8 cellular contexts compared by ENCODE assay signal in the genomic region with DNA sequence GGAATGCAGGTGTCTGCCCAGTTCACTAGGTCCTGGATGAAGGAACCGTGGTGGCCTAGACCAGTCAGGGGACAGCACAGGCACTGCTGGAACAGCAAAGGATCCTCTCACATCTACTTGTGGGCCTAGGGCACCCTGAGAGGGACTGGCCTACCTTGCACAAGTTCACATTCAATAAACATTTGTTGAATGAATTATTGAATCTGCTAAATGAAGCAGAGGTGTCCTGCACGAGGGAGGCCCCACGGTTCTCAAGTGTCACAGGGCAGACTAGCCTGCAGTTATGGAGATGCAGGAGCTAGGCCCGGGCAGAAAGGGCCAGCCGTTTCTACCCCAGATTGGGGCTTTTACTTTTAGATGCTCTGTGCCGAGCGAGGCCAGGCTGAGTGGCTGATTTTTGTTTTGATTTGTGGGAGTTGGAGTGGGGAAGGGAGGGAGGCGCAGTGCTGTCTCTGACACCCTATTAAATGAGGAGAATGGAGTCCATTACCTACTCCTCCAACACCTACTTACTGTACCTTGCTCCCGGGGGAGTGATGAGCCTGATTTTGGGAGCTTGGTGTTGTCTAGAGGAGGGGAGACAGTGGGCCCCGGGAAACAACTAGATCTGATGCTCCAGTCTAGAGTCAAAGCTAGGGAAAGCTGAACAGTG. TPM values are rescaled to one million over a fixed set of nuclear protein-coding genes. Genes with fewer than 3 reads are reported as not detected.
A peak's percentile ranks its signal among the peaks of the same experiment; 100 is the strongest.
DNase-seq lines count a peak whose midpoint lies in the region; ATAC-seq and TF ChIP-seq lines count a peak whose summit lies in the region.

No MANE protein-coding gene starts in this region.

- peaks cover 37% of the 10 kb centered on the region for H3K4me1 Mint-ChIP-seq in CD4-positive, alpha-beta T cell (ENCODE audit: low read depth)
- H3K4me1 Mint-ChIP-seq in central memory CD8-positive, alpha-beta T cell = peaks cover 19% of the 10 kb centered on the region

- POLR2A ChIA-PET in CD4-positive, alpha-beta T cell (lab: Charles Lee) = interaction anchor here (0.9 to 3.1 kb wide), 14 partner anchors 9 to 669 kb away, joined by 4 to 62 read pairs (median 6); a partner anchor contains a TSS

- H3K36me3 Mint-ChIP-seq in CD4-positive, alpha-beta T cell (ENCODE audit: low read depth) = no peaks in the 10 kb centered on the region
- H3K36me3 Mint-ChIP-seq in central memory CD8-positive, alpha-beta T cell (ENCODE audit: insufficient read depth) = peaks cover 3% of the 10 kb centered on the region

- no peaks in the 10 kb centered on the region for H3K9me3 ChIP-seq in CD4-positive, alpha-beta T cell (ENCODE audit: control insufficient read depth, low read length)
- H3K9me3 ChIP-seq in HUES6 (ENCODE audit: control insufficient read depth, insufficient read depth, low read depth, low read length) = no peaks in the 10 kb centered on the region
- H3K9me3 ChIP-seq in neural cell (ENCODE audit: low read length) = no peaks in the 10 kb centered on the region

- TF ChIP-seq EP300 in neural cell (conservative IDR thresholded peaks at IDR 0.05; ENCODE audit: poor library complexity, severe bottlenecking) = no peak

- no peaks in the 10 kb centered on the region for H3K36me3 ChIP-seq in HUES6 (ENCODE audit: control insufficient read depth, insufficient read depth, low read length)
- H3K36me3 ChIP-seq in neural cell (ENCODE audit: insufficient read depth, low read length) = no peaks in the 10 kb centered on the region

- H3K4me1 ChIP-seq in HUES6 (ENCODE audit: control insufficient read depth, insufficient read depth, low read length) = peaks cover 51% of the 10 kb centered on the region

- no peaks in the 10 kb centered on the region for H4K20me1 ChIP-seq in neural cell (ENCODE audit: insufficient read depth)

- no peak overlapping the region for H3K4me2 ChIP-seq in neural cell (ENCODE audit: low read length)

- H3K9ac ChIP-seq in HUES6 (ENCODE audit: low read length) (peak overlapping the region; percentile 70), neural cell (ENCODE audit: low read length) (peak overlapping the region; percentile 51)

- peak overlapping the region; percentile 90 for H3K4me3 Mint-ChIP-seq in CD4-positive, alpha-beta T cell
- H3K4me3 Mint-ChIP-seq in central memory CD8-positive, alpha-beta T cell = peak overlapping the region; percentile 85

- H3K27ac ChIP-seq in CD4-positive, alpha-beta T cell (ENCODE audit: low read depth, low read length) = peak overlapping the region; percentile 55
- H3K27ac ChIP-seq in HUES6 (ENCODE audit: low read depth, low read length) = peak overlapping the region; percentile 93; the same call in 1 of the 2 replicates
- no peak overlapping the region for H3K27ac ChIP-seq in neural cell (ENCODE audit: low read length)

- intact Hi-C loops in CD4-positive, alpha-beta T cell (cut with DNase I, micrococcal nuclease) = no loop called here

- no peaks in the 10 kb centered on the region for H3K9me2 ChIP-seq in neural cell (ENCODE audit: insufficient read depth, low read length)

- TF ChIP-seq RAD21 in neural cell (conservative IDR thresholded peaks at IDR 0.05) = no peak

- no peak for ATAC-seq in CD4-positive, alpha-beta T cell (ENCODE audit: poor library complexity)
- no peak for ATAC-seq in central memory CD8-positive, alpha-beta T cell (replicated peaks; ENCODE audit: extremely low read depth, poor library complexity, severe bottlenecking)
- ATAC-seq in GM21825 (IDR thresholded peaks at IDR 0.05; ENCODE audit: unreplicated experiment) (no peak), HG03457 (IDR thresholded peaks at IDR 0.05; ENCODE audit: unreplicated experiment) (no peak)

- no peaks in the 10 kb centered on the region for H3K27me3 ChIP-seq in CD4-positive, alpha-beta T cell (ENCODE audit: control insufficient read depth, insufficient read depth, low read length)
- H3K27me3 ChIP-seq in HUES6 (ENCODE audit: control insufficient read depth, insufficient read depth, low read length) (peaks cover 7% of the 10 kb centered on the region; the same call in 1 of the 2 replicates), neural cell (ENCODE audit: insufficient read depth, low read depth, low read length) (no peaks in the 10 kb centered on the region)

- DNase-seq in CD4-positive, alpha-beta T cell = no peak
- no peak for DNase-seq in central memory CD8-positive, alpha-beta T cell (ENCODE audit: low spot score in 2 of 2)
- DNase-seq in MV-4-11 (lab: John Stamatoyannopoulos, UW) = no peak
- no peak for DNase-seq in amniotic stem cell (lab: John Stamatoyannopoulos, UW)

- CTCF ChIA-PET in CD4-positive, alpha-beta T cell (lab: Charles Lee) = interaction anchor here (0.8 to 1.8 kb wide), 3 partner anchors 18 to 200 kb away, joined by 3 to 7 read pairs (median 4); a partner anchor contains a TSS

- no peak for TF ChIP-seq CTCF in CD4-positive, alpha-beta T cell (IDR thresholded peaks at IDR 0.05)
- TF ChIP-seq CTCF in neural cell (IDR thresholded peaks at IDR 0.05; ENCODE audit: poor library complexity, severe bottlenecking) = no peak

- H3K9me3 Mint-ChIP-seq in CD4-positive, alpha-beta T cell = no peaks in the 10 kb centered on the region
- H3K9me3 Mint-ChIP-seq in central memory CD8-positive, alpha-beta T cell = no peaks in the 10 kb centered on the region

- peak overlapping the region; percentile 60; the same call in 1 of the 2 replicates for H3K4me3 ChIP-seq in HUES6 (ENCODE audit: low read depth, low read length)
- no peak overlapping the region for H3K4me3 ChIP-seq in neural cell (ENCODE audit: low read length)

- H3K27me3 Mint-ChIP-seq in CD4-positive, alpha-beta T cell = no peaks in the 10 kb centered on the region
- no peaks in the 10 kb centered on the region for H3K27me3 Mint-ChIP-seq in central memory CD8-positive, alpha-beta T cell

- H2AFZ ChIP-seq in neural cell (ENCODE audit: low read depth, low read length) = peak overlapping the region; percentile 5

- no peaks in the 10 kb centered on the region for H3F3A ChIP-seq in neural cell (ENCODE audit: insufficient read depth, low read length, poor library complexity, severe bottlenecking)

- H3K27ac Mint-ChIP-seq in CD4-positive, alpha-beta T cell = peak overlapping the region; percentile 91
- peak overlapping the region; percentile 92 for H3K27ac Mint-ChIP-seq in central memory CD8-positive, alpha-beta T cell (ENCODE audit: low read depth)

- H3K79me2 ChIP-seq in neural cell (replicated peaks; ENCODE audit: insufficient read depth, low read length) = no peaks in the 10 kb centered on the region

TF ChIP-seq in neural cell, 6 proteins besides CTCF, POLR2A, EP300 and RAD21:
- no peak for TF ChIP-seq POLR2AphosphoS5 (IDR thresholded peaks at IDR 0.05)
- no peak for TF ChIP-seq SMC3 (conservative IDR thresholded peaks at IDR 0.05; ENCODE audit: poor library complexity)
- TF ChIP-seq EZH2 (IDR thresholded peaks at IDR 0.05; ENCODE audit: borderline replicate concordance, insufficient read depth, low read length, poor library complexity, severe bottlenecking) = no peak
- TF ChIP-seq, protein P1, sequence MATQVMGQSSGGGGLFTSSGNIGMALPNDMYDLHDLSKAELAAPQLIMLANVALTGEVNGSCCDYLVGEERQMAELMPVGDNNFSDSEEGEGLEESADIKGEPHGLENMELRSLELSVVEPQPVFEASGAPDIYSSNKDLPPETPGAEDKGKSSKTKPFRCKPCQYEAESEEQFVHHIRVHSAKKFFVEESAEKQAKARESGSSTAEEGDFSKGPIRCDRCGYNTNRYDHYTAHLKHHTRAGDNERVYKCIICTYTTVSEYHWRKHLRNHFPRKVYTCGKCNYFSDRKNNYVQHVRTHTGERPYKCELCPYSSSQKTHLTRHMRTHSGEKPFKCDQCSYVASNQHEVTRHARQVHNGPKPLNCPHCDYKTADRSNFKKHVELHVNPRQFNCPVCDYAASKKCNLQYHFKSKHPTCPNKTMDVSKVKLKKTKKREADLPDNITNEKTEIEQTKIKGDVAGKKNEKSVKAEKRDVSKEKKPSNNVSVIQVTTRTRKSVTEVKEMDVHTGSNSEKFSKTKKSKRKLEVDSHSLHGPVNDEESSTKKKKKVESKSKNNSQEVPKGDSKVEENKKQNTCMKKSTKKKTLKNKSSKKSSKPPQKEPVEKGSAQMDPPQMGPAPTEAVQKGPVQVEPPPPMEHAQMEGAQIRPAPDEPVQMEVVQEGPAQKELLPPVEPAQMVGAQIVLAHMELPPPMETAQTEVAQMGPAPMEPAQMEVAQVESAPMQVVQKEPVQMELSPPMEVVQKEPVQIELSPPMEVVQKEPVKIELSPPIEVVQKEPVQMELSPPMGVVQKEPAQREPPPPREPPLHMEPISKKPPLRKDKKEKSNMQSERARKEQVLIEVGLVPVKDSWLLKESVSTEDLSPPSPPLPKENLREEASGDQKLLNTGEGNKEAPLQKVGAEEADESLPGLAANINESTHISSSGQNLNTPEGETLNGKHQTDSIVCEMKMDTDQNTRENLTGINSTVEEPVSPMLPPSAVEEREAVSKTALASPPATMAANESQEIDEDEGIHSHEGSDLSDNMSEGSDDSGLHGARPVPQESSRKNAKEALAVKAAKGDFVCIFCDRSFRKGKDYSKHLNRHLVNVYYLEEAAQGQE (IDR thresholded peaks at IDR 0.05; ENCODE audit: borderline replicate concordance) = no peak
- TF ChIP-seq TAF1 (IDR thresholded peaks at IDR 0.05; ENCODE audit: low read depth) = no peak
- TF ChIP-seq MXI1 (conservative IDR thresholded peaks at IDR 0.05; ENCODE audit: poor library complexity, severe bottlenecking) = no peak

RNA-seq across cellular contexts. Expression of a gene that starts 18.4 kb away (rescaled TPM):
- under 1 TPM in 1 of 2 experiments, not detected in 1; 0.30 TPM for total RNA-seq in CD4-positive, alpha-beta T cell
- polyA plus RNA-seq in neural cell = not detected in 2 replicates
- polyA minus RNA-seq in neural cell = 0.97 TPM in 1 of 2 replicates, not detected in the other

RNA-seq across cellular contexts. Expression of a gene that starts 26.8 kb away (rescaled TPM):
- total RNA-seq in CD4-positive, alpha-beta T cell = 10 to 100 TPM; 21.7 to 23.3 TPM
- polyA plus RNA-seq in neural cell = not detected in 2 replicates
- not detected in 2 replicates for polyA minus RNA-seq in neural cell
